Comparison of ENCODE assay signal across 19 cellular contexts in genomic region chr7:28360739-28361138, GRCh38. TPM values are rescaled to one million over a fixed set of nuclear protein-coding genes. Genes with fewer than 3 reads are reported as not detected.
A peak's percentile ranks its signal among the peaks of the same experiment; 100 is the strongest.
DNase-seq lines count a peak whose midpoint lies in the region; ATAC-seq and TF ChIP-seq lines count a peak whose summit lies in the region.
"Had no signal": no experiment of that assay in that cellular context is flagged by ENCODE, and none has a peak within 500 bp of the region (broad histone marks: within the 10 kb centered on the region; RNA-seq: fewer than 3 reads in every experiment).

No MANE protein-coding gene starts in this region.

- no peak overlapping the region for H4K8ac ChIP-seq in mesenchymal stem cell (ENCODE audit: low read length)

- H3K4ac ChIP-seq in mesenchymal stem cell (ENCODE audit: low read depth in 1 of 2, low read length in 2 of 2) = no peak overlapping the region

- H3K36me3 ChIP-seq in HCT116 (ENCODE audit: control insufficient read depth in 1 of 2, insufficient read depth in 2 of 2, low read length in 2 of 2) (no peaks in the 10 kb centered on the region), Panc1 (ENCODE audit: control insufficient read depth, insufficient read depth, low read length) (no peaks in the 10 kb centered on the region), mesenchymal stem cell (ENCODE audit: control insufficient read depth in 1 of 2, insufficient read depth in 2 of 2, low read depth in 1 of 2, low read length in 2 of 2) (no peaks in the 10 kb centered on the region), A673 (ENCODE audit: insufficient read depth, low read length, poor library complexity, severe bottlenecking) (no peaks in the 10 kb centered on the region), mammary epithelial cell (ENCODE audit: insufficient read depth, low read length) (no peaks in the 10 kb centered on the region)
- H3K36me3 ChIP-seq: tibial artery had no signal

- peak; percentile 35 for TF ChIP-seq RAD21 in HCT116 (IDR thresholded peaks at IDR 0.05; ENCODE audit: low read depth)

- H4K91ac ChIP-seq in mesenchymal stem cell (ENCODE audit: low read length) = no peak overlapping the region

- POLR2A ChIA-PET in HCT116 (lab: Charles Lee) (no interaction called here), Panc1 (lab: Charles Lee) (no interaction called here), A673 (lab: Charles Lee; ENCODE audit: low non-redundant PET) (no interaction called here)

- H4K20me1 ChIP-seq in HCT116 (ENCODE audit: insufficient read depth) (no peaks in the 10 kb centered on the region), mammary epithelial cell (ENCODE audit: insufficient read depth, low read length) (no peaks in the 10 kb centered on the region)

- RAD21 ChIA-PET in HCT116 (lab: Charles Lee; ENCODE audit: low non-redundant PET in 1 of 2, low total read pairs in 2 of 2, uncharacterized antibody in 2 of 2, unreplicated experiment in 2 of 2) = interaction anchor here in 1 of 2 experiments (1.4 kb wide), 1 partner anchor 62 kb away, joined by 3 read pairs; no protein-coding TSS in a partner anchor

- H3K4me2 ChIP-seq in HCT116 (ENCODE audit: low read length) (no peak overlapping the region), mesenchymal stem cell (ENCODE audit: low read length, poor library complexity, severe bottlenecking) (no peak overlapping the region), mammary epithelial cell (ENCODE audit: insufficient read depth, low read depth, low read length) (no peak overlapping the region)

- H3K4me3 ChIP-seq in HCT116 (replicated peaks in 1 of 2; ENCODE audit: low read depth in 1 of 2, low read length in 2 of 2) (no peak overlapping the region), Panc1 (ENCODE audit: low read depth in 2 of 2, low read length in 2 of 2) (no peak overlapping the region), mesenchymal stem cell (ENCODE audit: insufficient read depth in 1 of 2, low read depth in 1 of 2, low read length in 2 of 2) (no peak overlapping the region), A673 (ENCODE audit: low read depth, low read length, poor library complexity, severe bottlenecking) (no peak overlapping the region), mammary epithelial cell (replicated peaks in 1 of 3; ENCODE audit: insufficient read depth in 1 of 3, low read depth in 2 of 3, low read length in 3 of 3) (no peak overlapping the region)
- H3K4me3 ChIP-seq: body of pancreas, lung, psoas muscle, SK-N-MC, tibial artery had no signal

- DNase-seq in DMS153 (lab: John Stamatoyannopoulos, UW) (peak; percentile 45), DMS153 treated with DMSO at 0.1 percent for 48 hours (lab: John Stamatoyannopoulos, UW; ENCODE audit: unreplicated experiment) (no peak), HCT116 (ENCODE audit: low read depth, low spot score) (no peak), Panc1 (ENCODE audit: low read depth, low spot score) (no peak), mesenchymal stem cell (no peak), A673 (ENCODE audit: low spot score) (no peak), mammary epithelial cell (no peak)
- DNase-seq: 8988T; activated CD4-positive, alpha-beta T cell treated with anti-CD3 and anti-CD28 coated beads, Interleukin-2, amount 50 U/mL, for 4 hours; activated T-cell treated with anti-CD3 and anti-CD28 coated beads, Interleukin-2, amount 50 U/mL, for 24 hours; body of pancreas; naive thymus-derived CD4-positive, alpha-beta T cell; psoas muscle; tibial artery had no signal

- TF ChIP-seq POLR2A in HCT116 (IDR thresholded peaks at IDR 0.05; ENCODE audit: borderline replicate concordance, extremely low read depth, insufficient read depth, insufficient read length) = no peak

- H2BK5ac ChIP-seq in mesenchymal stem cell (ENCODE audit: low read depth, low read length, poor library complexity, severe bottlenecking) = no peak overlapping the region

- no peak overlapping the region for H2BK15ac ChIP-seq in mesenchymal stem cell (ENCODE audit: low read depth, poor library complexity, severe bottlenecking)

- H3K18ac ChIP-seq in mesenchymal stem cell (ENCODE audit: low read depth in 1 of 2, low read length in 2 of 2) = no peak overlapping the region

- H3K4me1 ChIP-seq in HCT116 (ENCODE audit: control insufficient read depth in 1 of 2, insufficient read depth in 2 of 2, low read length in 2 of 2) = peaks cover 3 to 12% of the 10 kb centered on the region in 2 experiments; a peak in 3 of 4 replicates
- 0 out of 2 replicates have a peak, but pooled peaks cover 2% of the 10 kb centered on the region for H3K4me1 ChIP-seq in Panc1 (ENCODE audit: control insufficient read depth, insufficient read depth, low read length)
- peaks cover 4% of the 10 kb centered on the region for H3K4me1 ChIP-seq in mesenchymal stem cell (ENCODE audit: control insufficient read depth, insufficient read depth, low read depth, low read length)
- H3K4me1 ChIP-seq in A673 (ENCODE audit: insufficient read depth, low read length, poor library complexity, severe bottlenecking) = no peaks in the 10 kb centered on the region
- peaks cover 19% of the 10 kb centered on the region for H3K4me1 ChIP-seq in mammary epithelial cell (ENCODE audit: insufficient read depth, low read length)
- H3K4me1 ChIP-seq: body of pancreas, psoas muscle, tibial artery had no signal

- in situ Hi-C loops in Panc1 (cut with HindIII; ENCODE audit: low pct_unique_long_range_greater_than_20kb, low sequenced_read_pairs) (no loop called here), mammary epithelial cell (cut with MboI; ENCODE audit: low sequenced_read_pairs in 2 of 2) (no loop called here)

- CTCF ChIA-PET in HCT116 (lab: Charles Lee) (interaction anchor here (0.6 to 1.5 kb wide), 5 partner anchors 12 to 561 kb away, joined by 3 to 5 read pairs (median 4); no protein-coding TSS in a partner anchor), Panc1 (lab: Charles Lee) (no interaction called here), A673 (lab: Charles Lee) (interaction anchor here (0.6 to 0.9 kb wide), 3 partner anchors 10 to 266 kb away, joined by 3 to 4 read pairs (median 3); no protein-coding TSS in a partner anchor), mammary epithelial cell (lab: Charles Lee; ENCODE audit: low non-redundant PET) (interaction anchor here (0.6 kb wide), 1 partner anchor 951 kb away, joined by 4 read pairs; no protein-coding TSS in a partner anchor)

- H3K27ac ChIP-seq in HCT116 (ENCODE audit: low read depth, low read length) (no peak overlapping the region), Panc1 (ENCODE audit: low read length) (no peak overlapping the region), mesenchymal stem cell (ENCODE audit: low read length, poor library complexity, severe bottlenecking) (no peak overlapping the region), A673 (ENCODE audit: low read depth, low read length, poor library complexity, severe bottlenecking) (no peak overlapping the region), mammary epithelial cell (ENCODE audit: insufficient read depth, low read depth, low read length) (no peak overlapping the region)
- H3K27ac ChIP-seq: body of pancreas, psoas muscle, SK-N-MC, tibial artery had no signal

- no peak overlapping the region for H2BK120ac ChIP-seq in mesenchymal stem cell (ENCODE audit: low read depth, low read length)

- H3K27me3 ChIP-seq in HCT116 (ENCODE audit: insufficient read depth, low read length) (no peaks in the 10 kb centered on the region), Panc1 (ENCODE audit: control insufficient read depth, insufficient read depth, low read length) (0 out of 2 replicates have a peak, but pooled peaks cover 2% of the 10 kb centered on the region), mesenchymal stem cell (ENCODE audit: control insufficient read depth in 1 of 2, insufficient read depth in 1 of 2, low read length in 2 of 2) (no peaks in the 10 kb centered on the region), A673 (replicated peaks; ENCODE audit: insufficient read depth, low read depth, low read length, poor library complexity) (no peaks in the 10 kb centered on the region), mammary epithelial cell (ENCODE audit: insufficient read depth, low read length) (no peaks in the 10 kb centered on the region)
- H3K27me3 ChIP-seq: body of pancreas, tibial artery had no signal

- intact Hi-C loops in HCT116 (cut with micrococcal nuclease) (loop anchor here (1.0 kb wide), 1 partner anchor 266 kb away; no protein-coding TSS in a partner anchor), Panc1 (cut with micrococcal nuclease; ENCODE audit: unreplicated experiment) (no loop called here), A673 (cut with micrococcal nuclease; ENCODE audit: unreplicated experiment) (no loop called here), mammary epithelial cell (cut with micrococcal nuclease) (no loop called here)

- no peak overlapping the region for H3K23ac ChIP-seq in mesenchymal stem cell (ENCODE audit: low read length in 2 of 2)

- H2AK5ac ChIP-seq in mesenchymal stem cell (ENCODE audit: low read length, severe bottlenecking) = peak overlapping the region; percentile 52

- no peak overlapping the region for H3K14ac ChIP-seq in mesenchymal stem cell (ENCODE audit: low read length in 2 of 2)

- H3K9me3 ChIP-seq in HCT116 (ENCODE audit: control insufficient read depth in 1 of 2, insufficient read depth in 1 of 2, low read depth in 1 of 2, low read length in 2 of 2) (no peaks in the 10 kb centered on the region; a peak in 1 of 4 replicates), Panc1 (ENCODE audit: control insufficient read depth, insufficient read depth, low read depth, low read length) (no peaks in the 10 kb centered on the region), mesenchymal stem cell (ENCODE audit: control insufficient read depth, low read length) (peaks cover 5% of the 10 kb centered on the region), A673 (ENCODE audit: low read depth, low read length, poor library complexity, severe bottlenecking) (no peaks in the 10 kb centered on the region), mammary epithelial cell (replicated peaks; ENCODE audit: insufficient read depth, low read length) (peaks cover 5% of the 10 kb centered on the region)
- H3K9me3 ChIP-seq: body of pancreas, psoas muscle, tibial artery had no signal

- ATAC-seq in HCT116 (peak; percentile 62), Panc1 (no peak), HG02852 (IDR thresholded peaks at IDR 0.05; ENCODE audit: unreplicated experiment) (no peak)
- ATAC-seq: activated naive CD4-positive, alpha-beta T cell treated with anti-CD3 and anti-CD28 coated beads, Interleukin-2, amount 50 U/mL, for 72 hours; body of pancreas; naive thymus-derived CD4-positive, alpha-beta T cell; psoas muscle; stimulated activated memory B cell treated with anti-CD40 and anti-IgM and Interleukin-4, amounts not matched to agents 10 μg/mL and 1 μg/mL and 100 μg/mL, for 72 hours had no signal

- H2BK12ac ChIP-seq in mesenchymal stem cell (ENCODE audit: low read length in 2 of 2) = no peak overlapping the region

- H2AFZ ChIP-seq in HCT116 (ENCODE audit: low read depth, low read length, poor library complexity, severe bottlenecking) = no peak overlapping the region
- H2AFZ ChIP-seq in mesenchymal stem cell (ENCODE audit: low read depth, low read length) = no peak overlapping the region
- no peak overlapping the region for H2AFZ ChIP-seq in mammary epithelial cell (ENCODE audit: low read depth, low read length)

- no TSS peak for BruUV-seq in HCT116 (replicated peaks; lab: Mats Ljungman, UMichigan)
- no TSS peak for BruUV-seq in Panc1 (replicated peaks; lab: Mats Ljungman, UMichigan)
- no TSS peak for BruUV-seq in A673 (replicated peaks; lab: Mats Ljungman, UMichigan)
- BruUV-seq in mammary epithelial cell (replicated peaks; lab: Mats Ljungman, UMichigan) = no TSS peak

- H3K9me2 ChIP-seq in HCT116 (ENCODE audit: insufficient read depth) = no peaks in the 10 kb centered on the region

- 70% methylated on average over 1 of the region's 1 CpG for WGBS in mesenchymal stem cell
- WGBS in mammary epithelial cell (ENCODE audit: low coverage, missing lambda C conversion rate) = 50% methylated on average over 1 of the region's 1 CpG

- H3K79me2 ChIP-seq in HCT116 (ENCODE audit: insufficient read depth, low read length) = no peaks in the 10 kb centered on the region
- H3K79me2 ChIP-seq in mammary epithelial cell (ENCODE audit: insufficient read depth, low read length) = no peaks in the 10 kb centered on the region

- H3K9ac ChIP-seq in HCT116 (ENCODE audit: low read length) (no peak overlapping the region), mesenchymal stem cell (ENCODE audit: low read length) (no peak overlapping the region), mammary epithelial cell (ENCODE audit: insufficient read depth, low read length) (no peak overlapping the region)

- no peaks in the 10 kb centered on the region for H3K79me1 ChIP-seq in mesenchymal stem cell (replicated peaks; ENCODE audit: low read length, poor library complexity, severe bottlenecking)

- TF ChIP-seq CTCF in HCT116 (IDR thresholded peaks at IDR 0.05 in 2 of 3, conservative IDR thresholded peaks at IDR 0.05 in 1 of 3; ENCODE audit: borderline replicate concordance in 1 of 3, insufficient read depth in 1 of 3, low read depth in 2 of 3, low read length in 2 of 3) = peak; percentile 7 to 31 (median 14); a peak in 2 of 6 replicates
- peak; percentile 21; the same call in 1 of the 2 replicates for TF ChIP-seq CTCF in Panc1 (IDR thresholded peaks at IDR 0.05)
- no peak for TF ChIP-seq CTCF in A673 (conservative IDR thresholded peaks at IDR 0.05; ENCODE audit: low read depth, low read length)
- TF ChIP-seq CTCF in mammary epithelial cell (conservative IDR thresholded peaks at IDR 0.05 in 1 of 2, IDR thresholded peaks at IDR 0.05 in 1 of 2; ENCODE audit: extremely low read depth in 1 of 2, insufficient read depth in 1 of 2, low read depth in 1 of 2, low read length in 2 of 2) = no peak

- dilution Hi-C loops in mammary epithelial cell (cut with HindIII; ENCODE audit: low sequenced_read_pairs) = no loop called here

RNA-seq across cellular contexts. Expression of gene CREB5, which starts 51.6 kb away (rescaled TPM):
- 0.49 TPM for total RNA-seq in HCT116 (2021; ENCODE audit: unreplicated experiment)
- polyA plus RNA-seq in HCT116 (2012) = 0.46 and 1.3 TPM in 2 replicates
- 3.1 TPM for total RNA-seq in Panc1 (2021; ENCODE audit: unreplicated experiment)
- 5.4 TPM for polyA plus RNA-seq in Panc1 (2012; ENCODE audit: insufficient read length)
- polyA plus RNA-seq in mesenchymal stem cell (2013, experiment 1 of 2) = 2.7 TPM
- polyA plus RNA-seq in mesenchymal stem cell (2013, experiment 2 of 2) = 2.8 TPM
- total RNA-seq in A673 (2021) = 7.1 and 10.3 TPM in 2 replicates
- 10 to 100 TPM; 16.2 to 17.8 TPM for total RNA-seq in mammary epithelial cell
- 7.5 TPM for polyA plus RNA-seq in mammary epithelial cell
- polyA minus RNA-seq in mammary epithelial cell = 6.7 TPM
- polyA plus RNA-seq: naive thymus-derived CD4-positive, alpha-beta T cell had no signal

Comparison
In these comparisons a context has a peak if more than half of its experiments do, and no peak if none do; other contexts are left out.
1. CTCF ChIP-seq: peak in HCT116 (3 of 3) and Panc1 (single experiment); none in A673 (single experiment) and mammary epithelial cell (0 of 2).